Comparison of ENCODE assay signal across 8 cellular contexts in the genomic region with DNA sequence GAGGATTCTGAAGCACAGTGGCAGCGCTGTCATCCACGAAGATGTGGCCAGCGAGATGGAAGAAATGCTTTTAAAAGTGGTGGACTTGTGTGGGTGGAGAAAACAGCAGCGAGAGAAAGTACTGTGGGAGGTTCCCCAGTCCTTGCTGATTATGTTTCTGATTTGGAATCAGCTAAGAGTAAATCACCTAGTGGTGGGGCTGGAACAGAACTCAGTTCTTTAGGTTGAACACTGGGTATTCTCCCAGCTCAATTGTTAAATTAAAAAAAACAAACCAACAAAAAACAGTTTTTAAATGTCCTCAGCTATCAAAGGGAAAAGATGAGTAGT. TPM values are rescaled to one million over a fixed set of nuclear protein-coding genes. Genes with fewer than 3 reads are reported as not detected.
A peak's percentile ranks its signal among the peaks of the same experiment; 100 is the strongest.
DNase-seq lines count a peak whose midpoint lies in the region; ATAC-seq and FAIRE-seq lines count a peak whose summit lies in the region.

No MANE protein-coding gene starts in this region.

- H3K9me3 ChIP-seq in right cardiac atrium (ENCODE audit: control insufficient read depth, low read length), result no peaks in the 10 kb centered on the region

- H3K9me3 Mint-ChIP-seq in activated T-helper 2 cell treated with anti-CD3 and anti-CD28 coated beads, Interferon-gamma antibody, Interleukin-2, Interleukin-4, amounts not matched to agents 10 μg/mL and 5 μg/mL and 100 μg/mL, durations not matched to agents 14 hours and 24 hours and 36 hours, result no peaks in the 10 kb centered on the region

- H3K4me3 ChIP-seq in right cardiac atrium (ENCODE audit: low read length) (peak overlapping the region; percentile 98), skin epidermis (peak overlapping the region; percentile 56 to 72 (median 66))

- peak; percentile 47 for DNase-seq in DMS 273 treated with DMSO at 0.1 percent for 48 hours (lab: John Stamatoyannopoulos, UW)
- DNase-seq in HPDE6-E6E7 (ENCODE audit: extremely low spot score), result peak; percentile 20
- DNase-seq in activated T-helper 2 cell treated with anti-CD3 and anti-CD28 coated beads, Interferon-gamma antibody, Interleukin-2, Interleukin-4, amounts not matched to agents 10 μg/mL and 5 μg/mL and 100 μg/mL, durations not matched to agents 14 hours and 24 hours and 36 hours (ENCODE audit: low spot score), result no peak
- no peak for DNase-seq in right cardiac atrium
- no peak for DNase-seq in frontal cortex (ENCODE audit: low spot score in 2 of 2)
- DNase-seq in HK-2 (ENCODE audit: unreplicated experiment), result no peak

- H3K4me1 Mint-ChIP-seq in activated T-helper 2 cell treated with anti-CD3 and anti-CD28 coated beads, Interferon-gamma antibody, Interleukin-2, Interleukin-4, amounts not matched to agents 10 μg/mL and 5 μg/mL and 100 μg/mL, durations not matched to agents 14 hours and 24 hours and 36 hours (ENCODE audit: low read depth), result peaks cover 25% of the 10 kb centered on the region

- WGBS in right cardiac atrium, result 0% methylated on average over 4 of the region's 4 CpGs

- peaks cover 31% of the 10 kb centered on the region for H3K36me3 Mint-ChIP-seq in activated T-helper 2 cell treated with anti-CD3 and anti-CD28 coated beads, Interferon-gamma antibody, Interleukin-2, Interleukin-4, amounts not matched to agents 10 μg/mL and 5 μg/mL and 100 μg/mL, durations not matched to agents 14 hours and 24 hours and 36 hours (ENCODE audit: low read depth)

- FAIRE-seq in frontal cortex (lab: Jason Lieb, UNC), result no peak

- H3K27me3 Mint-ChIP-seq in activated T-helper 2 cell treated with anti-CD3 and anti-CD28 coated beads, Interferon-gamma antibody, Interleukin-2, Interleukin-4, amounts not matched to agents 10 μg/mL and 5 μg/mL and 100 μg/mL, durations not matched to agents 14 hours and 24 hours and 36 hours (ENCODE audit: low read depth), result peaks cover 16% of the 10 kb centered on the region

- H3K27me3 ChIP-seq in right cardiac atrium (ENCODE audit: control insufficient read depth, insufficient read depth), result no peaks in the 10 kb centered on the region

- peak overlapping the region; percentile 80 for H3K4me3 Mint-ChIP-seq in activated T-helper 2 cell treated with anti-CD3 and anti-CD28 coated beads, Interferon-gamma antibody, Interleukin-2, Interleukin-4, amounts not matched to agents 10 μg/mL and 5 μg/mL and 100 μg/mL, durations not matched to agents 14 hours and 24 hours and 36 hours (ENCODE audit: low read depth)

- intact Hi-C loops in activated T-helper 2 cell treated with anti-CD3 and anti-CD28 coated beads, Interferon-gamma antibody, Interleukin-2, Interleukin-4, amounts not matched to agents 10 μg/mL and 5 μg/mL and 100 μg/mL, durations not matched to agents 14 hours and 24 hours and 36 hours (cut with micrococcal nuclease), result no loop called here
- intact Hi-C loops in right cardiac atrium (cut with DNase I), result no loop called here

- no peaks in the 10 kb centered on the region for H3K4me1 ChIP-seq in right cardiac atrium (ENCODE audit: control insufficient read depth, insufficient read depth, low read length)

- H3K27ac ChIP-seq in right cardiac atrium (ENCODE audit: low read length), result peak overlapping the region; percentile 93
- H3K27ac ChIP-seq in skin epidermis, result peak overlapping the region; percentile 14 to 89 (median 82)

- ATAC-seq in GM19467 (IDR thresholded peaks at IDR 0.05; ENCODE audit: unreplicated experiment), result peak; percentile 26
- peak in 1 of 2 donors; percentile 38 for ATAC-seq in right cardiac atrium

- H3K27ac Mint-ChIP-seq in activated T-helper 2 cell treated with anti-CD3 and anti-CD28 coated beads, Interferon-gamma antibody, Interleukin-2, Interleukin-4, amounts not matched to agents 10 μg/mL and 5 μg/mL and 100 μg/mL, durations not matched to agents 14 hours and 24 hours and 36 hours, result peak overlapping the region; percentile 20

RNA-seq across cellular contexts. Expression of gene ZNF322, which starts 0.5 kb away (rescaled TPM):
- 10.4 and 11.3 TPM in 2 replicates for total RNA-seq in activated T-helper 2 cell treated with anti-CD3 and anti-CD28 coated beads, Interferon-gamma antibody, Interleukin-2, Interleukin-4, amounts not matched to agents 10 μg/mL and 5 μg/mL and 100 μg/mL, durations not matched to agents 14 hours and 24 hours and 36 hours
- total RNA-seq in right cardiac atrium (10 to 100 TPM; 15.6 to 17.8 (median 16.5) TPM), frontal cortex (46.9 TPM)
- polyA plus RNA-seq in right cardiac atrium, result 5.1 TPM

Comparison
In these comparisons a context has a peak if more than half of its experiments do, and no peak if none do; other contexts are left out.
1. DNase-seq: peak in DMS 273 treated with DMSO at 0.1 percent for 48 hours (single experiment) and HPDE6-E6E7 (single experiment); none in activated T-helper 2 cell treated with anti-CD3 and anti-CD28 coated beads, Interferon-gamma antibody, Interleukin-2, Interleukin-4, amounts not matched to agents 10 μg/mL and 5 μg/mL and 100 μg/mL, durations not matched to agents 14 hours and 24 hours and 36 hours (single experiment), right cardiac atrium (0 of 3), frontal cortex (0 of 2) and HK-2 (single experiment).